In the genomic region with DNA sequence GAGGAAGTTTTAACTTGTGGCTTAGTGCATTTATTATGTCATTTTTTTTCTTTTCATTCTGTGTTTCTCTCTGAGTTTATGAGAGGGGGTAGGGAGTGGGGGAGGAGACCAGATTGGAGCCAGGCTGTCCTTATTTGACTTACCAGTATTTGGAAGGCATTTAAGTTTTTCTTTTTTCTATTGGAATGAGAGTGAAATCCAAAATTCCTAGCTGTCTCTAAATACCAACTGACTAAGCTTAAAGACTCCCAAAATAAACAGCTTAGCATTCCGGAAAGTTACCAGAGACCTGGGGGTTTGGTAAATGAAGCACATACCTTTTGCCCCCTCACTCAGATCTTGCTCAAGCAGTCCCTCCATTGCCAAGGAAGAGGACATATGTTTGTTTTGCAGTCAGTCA, we compare ENCODE assay signal across 19 cellular contexts.
DNase-seq lines count a peak whose midpoint lies in the region; ATAC-seq and TF ChIP-seq lines count a peak whose summit lies in the region.
"Had no signal": no experiment of that assay in that cellular context is flagged by ENCODE, and none has a peak within 500 bp of the region (broad histone marks: within the 10 kb centered on the region; RNA-seq: fewer than 3 reads in every experiment).

No MANE protein-coding gene starts in this region.

- H3K4me1 Mint-ChIP-seq in stimulated activated naive CD8-positive, alpha-beta T cell treated with anti-CD3 and anti-CD28 coated beads, Interleukin-15, amount 100 ng/mL, for 72 hours = no peaks in the 10 kb centered on the region

- WGBS in psoas muscle, 3 donors = 19 to 32% (median 23%) methylated on average over 1 of the region's 1 CpG

- H3K27me3 Mint-ChIP-seq in stimulated activated naive CD8-positive, alpha-beta T cell treated with anti-CD3 and anti-CD28 coated beads, Interleukin-15, amount 100 ng/mL, for 72 hours = no peaks in the 10 kb centered on the region

- intact Hi-C loops in psoas muscle (cut with DNase I) = no loop called here

- no peaks in the 10 kb centered on the region for H3K27me3 ChIP-seq in psoas muscle (ENCODE audit: insufficient read depth in 3 of 3, low read length in 2 of 3)
- H3K27me3 ChIP-seq in SJCRH30 = no peaks in the 10 kb centered on the region
- H3K27me3 ChIP-seq: stomach had no signal

- POLR2A ChIA-PET in GM10248 (lab: Yijun Ruan, JAX) = no interaction called here

- no peak overlapping the region for H3K27ac Mint-ChIP-seq in stimulated activated naive CD8-positive, alpha-beta T cell treated with anti-CD3 and anti-CD28 coated beads, Interleukin-15, amount 100 ng/mL, for 72 hours
- H3K27ac Mint-ChIP-seq: activated naive CD4-positive, alpha-beta T cell treated with anti-CD3 and anti-CD28 coated beads for 36 hours; WTC11 had no signal

- H3K27ac ChIP-seq in SK-N-MC (peak overlapping the region; percentile 99), psoas muscle (no peak overlapping the region), SJCRH30 (no peak overlapping the region)
- H3K27ac ChIP-seq: lower lobe of right lung, stomach had no signal

- H3K4me3 Mint-ChIP-seq in stimulated activated naive CD8-positive, alpha-beta T cell treated with anti-CD3 and anti-CD28 coated beads, Interleukin-15, amount 100 ng/mL, for 72 hours = no peak overlapping the region
- H3K4me3 Mint-ChIP-seq: activated naive CD4-positive, alpha-beta T cell treated with anti-CD3 and anti-CD28 coated beads for 36 hours; WTC11 had no signal

- DNase-seq in AG10803 (ENCODE audit: low read depth) (peak; percentile 100), SK-N-MC (ENCODE audit: low read depth, low spot score) (peak; percentile 68), fibroblast of the conjunctiva (ENCODE audit: low read depth) (peak; percentile 82), psoas muscle (no peak), SJCRH30 (no peak), HT-29 (ENCODE audit: low spot score) (no peak), GM10248 (ENCODE audit: extremely low spot score) (no peak)
- no peak for DNase-seq in stimulated activated naive CD8-positive, alpha-beta T cell treated with anti-CD3 and anti-CD28 coated beads, Interleukin-15, amount 100 ng/mL, for 72 hours
- DNase-seq: activated naive CD4-positive, alpha-beta T cell treated with anti-CD3 and anti-CD28 coated beads for 36 hours; C1 segment of cervical spinal cord; caudate nucleus; DMS53; HCEC 1CT; KBM-7; lower lobe of right lung; NCI-H524 treated with DMSO at 0.1 percent for 48 hours; PC-3; stomach had no signal

- no peaks in the 10 kb centered on the region for H3K9me3 ChIP-seq in SK-N-MC (ENCODE audit: low read depth, low read length)
- H3K9me3 ChIP-seq in psoas muscle = no peaks in the 10 kb centered on the region
- H3K9me3 ChIP-seq in SJCRH30 (replicated peaks) = no peaks in the 10 kb centered on the region
- H3K9me3 ChIP-seq: lower lobe of right lung, stomach had no signal

- ATAC-seq in psoas muscle = peak in 3 of 4 donors; percentile 16 to 80 (median 32)
- ATAC-seq in stimulated activated naive CD8-positive, alpha-beta T cell treated with anti-CD3 and anti-CD28 coated beads, Interleukin-15, amount 100 ng/mL, for 72 hours = no peak
- ATAC-seq: PC-3, WTC11 had no signal

- CTCF ChIA-PET in GM10248 (lab: Yijun Ruan, JAX) = interaction anchor here (1.1 to 2.9 kb wide), 3 partner anchors 10 to 18 kb away, joined by 3 to 14 read pairs (median 6); no protein-coding TSS in a partner anchor

- no peak for TF ChIP-seq CTCF in AG10803 (conservative IDR thresholded peaks at IDR 0.05; ENCODE audit: low read length)
- no peak for TF ChIP-seq CTCF in psoas muscle (IDR thresholded peaks at IDR 0.05)
- TF ChIP-seq CTCF in GM10248 (IDR thresholded peaks at IDR 0.05; ENCODE audit: control extremely low read depth, extremely low read depth, low read depth, missing control alignments) = no peak

- no peaks in the 10 kb centered on the region for H3K4me1 ChIP-seq in psoas muscle
- H3K4me1 ChIP-seq in SJCRH30 = peaks cover 28% of the 10 kb centered on the region
- H3K4me1 ChIP-seq: lower lobe of right lung had no signal

- H3K9ac ChIP-seq in SK-N-MC (ENCODE audit: insufficient read length) = peak overlapping the region; percentile 74

- H3K4me3 ChIP-seq in AG10803 (ENCODE audit: low read length) (no peak overlapping the region), SK-N-MC (peak overlapping the region; percentile 63), psoas muscle (no peak overlapping the region), SJCRH30 (no peak overlapping the region)
- H3K4me3 ChIP-seq: lower lobe of right lung, stomach had no signal

- H3K9me3 Mint-ChIP-seq in stimulated activated naive CD8-positive, alpha-beta T cell treated with anti-CD3 and anti-CD28 coated beads, Interleukin-15, amount 100 ng/mL, for 72 hours = peaks cover 0 to 5% of the 10 kb centered on the region in 2 donors
- H3K9me3 Mint-ChIP-seq: activated naive CD4-positive, alpha-beta T cell treated with anti-CD3 and anti-CD28 coated beads for 36 hours; WTC11 had no signal

- H3K36me3 ChIP-seq in SK-N-MC (ENCODE audit: insufficient read depth, low read length) (no peaks in the 10 kb centered on the region), psoas muscle (ENCODE audit: insufficient read depth in 1 of 2, low read depth in 1 of 2) (no peaks in the 10 kb centered on the region), SJCRH30 (no peaks in the 10 kb centered on the region)
- H3K36me3 ChIP-seq: lower lobe of right lung, stomach had no signal

Comparison
In these comparisons a context has a peak if more than half of its experiments do, and no peak if none do; other contexts are left out.
1. DNase-seq: peak in AG10803 (single experiment), SK-N-MC (single experiment) and fibroblast of the conjunctiva (single experiment); none in psoas muscle (0 of 2), SJCRH30 (0 of 2), HT-29 (single experiment), stimulated activated naive CD8-positive, alpha-beta T cell treated with anti-CD3 and anti-CD28 coated beads, Interleukin-15, amount 100 ng/mL, for 72 hours (0 of 2) and GM10248 (single experiment).